Comparison of ENCODE assay signal across 1 cellular context in genomic region chrX:69309074-69309792, GRCh38.
A peak's percentile ranks its signal among the peaks of the same experiment; 100 is the strongest.
TF ChIP-seq lines count a peak whose summit lies in the region.

No MANE protein-coding gene starts in this region.

TF ChIP-seq in HEK293, 187 proteins besides CTCF, POLR2A, EP300 and RAD21 (continued from another document and continues in another):
- TF ChIP-seq ZNF510 (tag by site-specific recombination; IDR thresholded peaks at IDR 0.05; ENCODE audit: insufficient replicate concordance) (no peak), SETDB1 (IDR thresholded peaks at IDR 0.05; ENCODE audit: insufficient read length, low read length) (no peak), ZNF214 (tag by site-specific recombination; IDR thresholded peaks at IDR 0.05; ENCODE audit: borderline replicate concordance) (no peak), ZNF112 (tag by site-specific recombination; IDR thresholded peaks at IDR 0.05) (no peak), BCL11B (tag by site-specific recombination; IDR thresholded peaks at IDR 0.05; ENCODE audit: low read depth) (no peak), REPIN1 (tag by site-specific recombination; IDR thresholded peaks at IDR 0.05; ENCODE audit: low read depth) (no peak), TRIM28 (IDR thresholded peaks at IDR 0.05; ENCODE audit: borderline replicate concordance, low read length) (no peak), ZNF792 (tag by site-specific recombination; IDR thresholded peaks at IDR 0.05) (no peak), KLF16 (tag by site-specific recombination; IDR thresholded peaks at IDR 0.05) (no peak), ZNF623 (tag by site-specific recombination; IDR thresholded peaks at IDR 0.05) (no peak), ZNF571 (tag by site-specific recombination; IDR thresholded peaks at IDR 0.05) (no peak), ZNF169 (tag by site-specific recombination; IDR thresholded peaks at IDR 0.05) (no peak), GFI1B (tag by site-specific recombination; IDR thresholded peaks at IDR 0.05) (no peak), KLF17 (tag by site-specific recombination; IDR thresholded peaks at IDR 0.05) (no peak), ZNF624 (tag by site-specific recombination; IDR thresholded peaks at IDR 0.05) (no peak), ZNF830 (tag by site-specific recombination; IDR thresholded peaks at IDR 0.05; ENCODE audit: low read depth) (no peak), ZNF391 (tag by site-specific recombination; IDR thresholded peaks at IDR 0.05; ENCODE audit: borderline replicate concordance, low read depth) (no peak), ZNF157 (tag by site-specific recombination; IDR thresholded peaks at IDR 0.05) (no peak), ZNF560 (tag by site-specific recombination; IDR thresholded peaks at IDR 0.05; ENCODE audit: borderline replicate concordance) (no peak), ZNF311 (tag by site-specific recombination; IDR thresholded peaks at IDR 0.05; ENCODE audit: borderline replicate concordance) (no peak), ZNF23 (tag by site-specific recombination; IDR thresholded peaks at IDR 0.05; ENCODE audit: borderline replicate concordance) (no peak), YY1 (tag by site-specific recombination; IDR thresholded peaks at IDR 0.05) (peak; percentile 22; the same call in 1 of the 2 replicates), ZNF514 (tag by site-specific recombination; IDR thresholded peaks at IDR 0.05) (no peak), ZSCAN30 (tag by site-specific recombination; IDR thresholded peaks at IDR 0.05) (peak; percentile 67; the same call in 1 of the 2 replicates), ZNF416 (tag by site-specific recombination; IDR thresholded peaks at IDR 0.05) (no peak), ZNF18 (tag by site-specific recombination; IDR thresholded peaks at IDR 0.05) (no peak), KLF8 (tag by site-specific recombination; IDR thresholded peaks at IDR 0.05) (no peak), ZBTB26 (tag by site-specific recombination; optimal IDR thresholded peaks at IDR 0.05) (no peak), SP2 (tag by site-specific recombination; IDR thresholded peaks at IDR 0.05) (no peak), ZNF664 (tag by site-specific recombination; IDR thresholded peaks at IDR 0.05) (no peak), SALL2 (tag by site-specific recombination; IDR thresholded peaks at IDR 0.05; ENCODE audit: borderline replicate concordance) (no peak), IKZF3 (tag by site-specific recombination; IDR thresholded peaks at IDR 0.05) (peak; percentile 83), ZNF645 (tag by site-specific recombination; IDR thresholded peaks at IDR 0.05) (no peak), ZNF777 (tag by site-specific recombination; IDR thresholded peaks at IDR 0.05; ENCODE audit: borderline replicate concordance) (no peak), ZNF175 (tag by site-specific recombination; IDR thresholded peaks at IDR 0.05) (no peak), ZNF555 (tag by site-specific recombination; conservative IDR thresholded peaks at IDR 0.05) (no peak), ZXDB (tag by site-specific recombination; IDR thresholded peaks at IDR 0.05) (no peak), OVOL3 (tag by site-specific recombination; IDR thresholded peaks at IDR 0.05) (no peak), PRDM1 (tag by site-specific recombination; IDR thresholded peaks at IDR 0.05) (no peak), ZSCAN18 (tag by site-specific recombination; IDR thresholded peaks at IDR 0.05) (no peak), ZNF561 (tag by site-specific recombination; IDR thresholded peaks at IDR 0.05; ENCODE audit: borderline replicate concordance) (no peak), ZNF211 (tag by site-specific recombination; IDR thresholded peaks at IDR 0.05; ENCODE audit: low read depth) (no peak), HOXA7 (CRISPR knock-in tag; IDR thresholded peaks at IDR 0.05; ENCODE audit: borderline replicate concordance) (no peak), TSHZ1 (tag by site-specific recombination; IDR thresholded peaks at IDR 0.05; ENCODE audit: borderline replicate concordance) (no peak), ZNF133 (tag by site-specific recombination; IDR thresholded peaks at IDR 0.05) (no peak)
- TF ChIP-seq, protein P1, sequence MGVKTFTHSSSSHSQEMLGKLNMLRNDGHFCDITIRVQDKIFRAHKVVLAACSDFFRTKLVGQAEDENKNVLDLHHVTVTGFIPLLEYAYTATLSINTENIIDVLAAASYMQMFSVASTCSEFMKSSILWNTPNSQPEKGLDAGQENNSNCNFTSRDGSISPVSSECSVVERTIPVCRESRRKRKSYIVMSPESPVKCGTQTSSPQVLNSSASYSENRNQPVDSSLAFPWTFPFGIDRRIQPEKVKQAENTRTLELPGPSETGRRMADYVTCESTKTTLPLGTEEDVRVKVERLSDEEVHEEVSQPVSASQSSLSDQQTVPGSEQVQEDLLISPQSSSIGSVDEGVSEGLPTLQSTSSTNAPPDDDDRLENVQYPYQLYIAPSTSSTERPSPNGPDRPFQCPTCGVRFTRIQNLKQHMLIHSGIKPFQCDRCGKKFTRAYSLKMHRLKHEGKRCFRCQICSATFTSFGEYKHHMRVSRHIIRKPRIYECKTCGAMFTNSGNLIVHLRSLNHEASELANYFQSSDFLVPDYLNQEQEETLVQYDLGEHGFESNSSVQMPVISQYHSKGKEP (tag by site-specific recombination; IDR thresholded peaks at IDR 0.05), result peak; percentile 88
- TF ChIP-seq, protein P2, sequence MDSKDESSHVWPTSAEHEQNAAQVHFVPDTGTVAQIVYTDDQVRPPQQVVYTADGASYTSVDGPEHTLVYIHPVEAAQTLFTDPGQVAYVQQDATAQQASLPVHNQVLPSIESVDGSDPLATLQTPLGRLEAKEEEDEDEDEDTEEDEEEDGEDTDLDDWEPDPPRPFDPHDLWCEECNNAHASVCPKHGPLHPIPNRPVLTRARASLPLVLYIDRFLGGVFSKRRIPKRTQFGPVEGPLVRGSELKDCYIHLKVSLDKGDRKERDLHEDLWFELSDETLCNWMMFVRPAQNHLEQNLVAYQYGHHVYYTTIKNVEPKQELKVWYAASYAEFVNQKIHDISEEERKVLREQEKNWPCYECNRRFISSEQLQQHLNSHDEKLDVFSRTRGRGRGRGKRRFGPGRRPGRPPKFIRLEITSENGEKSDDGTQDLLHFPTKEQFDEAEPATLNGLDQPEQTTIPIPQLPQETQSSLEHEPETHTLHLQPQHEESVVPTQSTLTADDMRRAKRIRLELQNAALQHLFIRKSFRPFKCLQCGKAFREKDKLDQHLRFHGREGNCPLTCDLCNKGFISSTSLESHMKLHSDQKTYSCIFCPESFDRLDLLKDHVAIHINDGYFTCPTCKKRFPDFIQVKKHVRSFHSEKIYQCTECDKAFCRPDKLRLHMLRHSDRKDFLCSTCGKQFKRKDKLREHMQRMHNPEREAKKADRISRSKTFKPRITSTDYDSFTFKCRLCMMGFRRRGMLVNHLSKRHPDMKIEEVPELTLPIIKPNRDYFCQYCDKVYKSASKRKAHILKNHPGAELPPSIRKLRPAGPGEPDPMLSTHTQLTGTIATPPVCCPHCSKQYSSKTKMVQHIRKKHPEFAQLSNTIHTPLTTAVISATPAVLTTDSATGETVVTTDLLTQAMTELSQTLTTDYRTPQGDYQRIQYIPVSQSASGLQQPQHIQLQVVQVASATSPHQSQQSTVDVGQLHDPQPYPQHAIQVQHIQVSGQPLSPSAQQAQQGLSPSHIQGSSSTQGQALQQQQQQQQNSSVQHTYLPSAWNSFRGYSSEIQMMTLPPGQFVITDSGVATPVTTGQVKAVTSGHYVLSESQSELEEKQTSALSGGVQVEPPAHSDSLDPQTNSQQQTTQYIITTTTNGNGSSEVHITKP (tag by site-specific recombination; IDR thresholded peaks at IDR 0.05), result no peak
- TF ChIP-seq, protein P3, sequence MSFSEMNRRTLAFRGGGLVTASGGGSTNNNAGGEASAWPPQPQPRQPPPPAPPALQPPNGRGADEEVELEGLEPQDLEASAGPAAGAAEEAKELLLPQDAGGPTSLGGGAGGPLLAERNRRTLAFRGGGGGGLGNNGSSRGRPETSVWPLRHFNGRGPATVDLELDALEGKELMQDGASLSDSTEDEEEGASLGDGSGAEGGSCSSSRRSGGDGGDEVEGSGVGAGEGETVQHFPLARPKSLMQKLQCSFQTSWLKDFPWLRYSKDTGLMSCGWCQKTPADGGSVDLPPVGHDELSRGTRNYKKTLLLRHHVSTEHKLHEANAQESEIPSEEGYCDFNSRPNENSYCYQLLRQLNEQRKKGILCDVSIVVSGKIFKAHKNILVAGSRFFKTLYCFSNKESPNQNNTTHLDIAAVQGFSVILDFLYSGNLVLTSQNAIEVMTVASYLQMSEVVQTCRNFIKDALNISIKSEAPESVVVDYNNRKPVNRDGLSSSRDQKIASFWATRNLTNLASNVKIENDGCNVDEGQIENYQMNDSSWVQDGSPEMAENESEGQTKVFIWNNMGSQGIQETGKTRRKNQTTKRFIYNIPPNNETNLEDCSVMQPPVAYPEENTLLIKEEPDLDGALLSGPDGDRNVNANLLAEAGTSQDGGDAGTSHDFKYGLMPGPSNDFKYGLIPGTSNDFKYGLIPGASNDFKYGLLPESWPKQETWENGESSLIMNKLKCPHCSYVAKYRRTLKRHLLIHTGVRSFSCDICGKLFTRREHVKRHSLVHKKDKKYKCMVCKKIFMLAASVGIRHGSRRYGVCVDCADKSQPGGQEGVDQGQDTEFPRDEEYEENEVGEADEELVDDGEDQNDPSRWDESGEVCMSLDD (tag by site-specific recombination; IDR thresholded peaks at IDR 0.05), result no peak
